Comparison of ENCODE assay signal across 8 cellular contexts in the genomic region with DNA sequence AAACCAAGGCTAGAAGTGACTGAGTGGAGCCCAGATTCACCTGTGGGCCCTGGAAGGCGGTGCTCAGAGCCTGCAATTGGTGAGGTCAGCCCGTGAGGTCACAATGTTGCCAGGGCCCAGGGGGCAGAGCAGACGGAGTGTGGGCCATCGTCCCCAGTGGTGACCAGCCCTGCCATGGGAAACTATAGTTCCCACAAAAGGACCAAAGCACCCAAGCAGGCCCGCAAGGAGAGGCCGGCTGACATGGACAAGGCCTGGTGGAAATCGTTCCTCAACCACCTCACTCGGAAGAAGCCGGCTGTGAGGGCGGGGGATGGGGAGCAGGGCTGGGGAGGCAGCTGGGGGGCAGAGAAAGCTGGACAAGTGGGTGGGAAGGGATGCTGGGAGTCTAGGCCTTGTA. TPM values are rescaled to one million over a fixed set of nuclear protein-coding genes. Genes with fewer than 3 reads are reported as not detected.
DNase-seq lines count a peak whose midpoint lies in the region; ATAC-seq and TF ChIP-seq lines count a peak whose summit lies in the region.

TSS of gene C20orf144 (plus strand) at position 156 of the 400 bp plus-strand sequence. CDS start at position 175, 19 bp downstream.

- H3K27ac ChIP-seq in DOHH2 (ENCODE audit: low read depth, low read length) (peak within 1 kb of the TSS; percentile 51), SK-N-MC (no peak within 1 kb of the TSS), fibroblast of lung (ENCODE audit: insufficient read depth, low read length) (peak within 1 kb of the TSS; percentile 89)

- peak within 1 kb of the TSS; percentile 85 for H3K4me3 Mint-ChIP-seq in progenitor cell of endocrine pancreas (ENCODE audit: low read depth)

- H3K27me3 Mint-ChIP-seq in progenitor cell of endocrine pancreas, result peaks cover 3% of the 10 kb centered on the region

- H3K79me2 ChIP-seq in DOHH2 (ENCODE audit: control insufficient read depth, low read length), result peaks cover 2% of the 10 kb centered on the region; the same call in 1 of the 2 replicates
- H3K79me2 ChIP-seq in fibroblast of lung (ENCODE audit: control insufficient read depth, insufficient read depth, low read length), result no peaks in the 10 kb centered on the region

- peak within 1 kb of the TSS; percentile 73 for H2AFZ ChIP-seq in fibroblast of lung (ENCODE audit: low read length)

- peak within 1 kb of the TSS; percentile 87 for H3K27ac Mint-ChIP-seq in progenitor cell of endocrine pancreas

- no peaks in the 10 kb centered on the region for H3K9me3 Mint-ChIP-seq in progenitor cell of endocrine pancreas (ENCODE audit: low read depth)

- H3K9me3 ChIP-seq in DOHH2 (ENCODE audit: control insufficient read depth, insufficient read depth, low read length) (no peaks in the 10 kb centered on the region), SK-N-MC (ENCODE audit: low read depth, low read length) (no peaks in the 10 kb centered on the region), fibroblast of lung (ENCODE audit: control insufficient read depth, insufficient read depth, low read depth, low read length) (no peaks in the 10 kb centered on the region)

- no peaks in the 10 kb centered on the region for H3K27me3 ChIP-seq in DOHH2 (ENCODE audit: control insufficient read depth, low read length)
- no peaks in the 10 kb centered on the region for H3K27me3 ChIP-seq in fibroblast of lung (ENCODE audit: control insufficient read depth, insufficient read depth, low read length)

- H4K20me1 ChIP-seq in DOHH2 (ENCODE audit: control insufficient read depth, insufficient read depth, low read depth, low read length) (no peaks in the 10 kb centered on the region), fibroblast of lung (ENCODE audit: control insufficient read depth, extremely low read depth, insufficient read depth, low read length) (no peaks in the 10 kb centered on the region)

- no peak for ATAC-seq in activated CD4-positive, CD25-positive, alpha-beta regulatory T cell treated with anti-CD3 and anti-CD28 coated beads, Interleukin-2, amount 50 U/mL, for 24 hours
- ATAC-seq in HG03520 (IDR thresholded peaks at IDR 0.05; ENCODE audit: unreplicated experiment), result no peak

- H3K9me2 ChIP-seq in DOHH2 (replicated peaks; ENCODE audit: control insufficient read depth, low read length), result no peaks in the 10 kb centered on the region

- H3K4me3 ChIP-seq in DOHH2 (ENCODE audit: low read length) (peak within 1 kb of the TSS; percentile 84), SK-N-MC (peak within 1 kb of the TSS; percentile 97), fibroblast of lung (replicated peaks in 1 of 4; ENCODE audit: control extremely low read depth in 1 of 4, insufficient read depth in 1 of 4, low read depth in 3 of 4, low read length in 4 of 4) (peak within 1 kb of the TSS; percentile 62 to 92 (median 76))

- peaks cover 11% of the 10 kb centered on the region for H3K4me1 Mint-ChIP-seq in progenitor cell of endocrine pancreas (ENCODE audit: low read depth)

- no peak for TF ChIP-seq CTCF in DOHH2 (IDR thresholded peaks at IDR 0.05; ENCODE audit: low read depth, low read length, poor library complexity, severe bottlenecking)
- no peak for TF ChIP-seq CTCF in fibroblast of lung (conservative IDR thresholded peaks at IDR 0.05 in 1 of 2, IDR thresholded peaks at IDR 0.05 in 1 of 2; ENCODE audit: low read depth in 1 of 2, low read length in 2 of 2)
- TF ChIP-seq CTCF in progenitor cell of endocrine pancreas (IDR thresholded peaks at IDR 0.05; ENCODE audit: unreplicated experiment), result no peak

- H3K4me1 ChIP-seq in DOHH2 (ENCODE audit: control insufficient read depth, low read length), result peaks cover 34% of the 10 kb centered on the region
- H3K4me1 ChIP-seq in fibroblast of lung (ENCODE audit: control insufficient read depth, extremely low read depth, insufficient read depth, low read length), result peaks cover 14% of the 10 kb centered on the region

- DNase-seq in SK-N-MC (ENCODE audit: low read depth, low spot score), result no peak
- DNase-seq in fibroblast of lung (ENCODE audit: low read depth in 2 of 2), result no peak
- no peak for DNase-seq in progenitor cell of endocrine pancreas (ENCODE audit: low spot score, unreplicated experiment)
- no peak for DNase-seq in SW480 (ENCODE audit: low spot score)
- DNase-seq in NCI-H2227 (lab: John Stamatoyannopoulos, UW; ENCODE audit: unreplicated experiment), result no peak

- H3K9ac ChIP-seq in SK-N-MC (ENCODE audit: insufficient read length) (peak within 1 kb of the TSS; percentile 79), fibroblast of lung (ENCODE audit: insufficient read depth, low read length) (peak within 1 kb of the TSS; percentile 81)

- peaks cover 5% of the 10 kb centered on the region for H3K36me3 Mint-ChIP-seq in progenitor cell of endocrine pancreas (ENCODE audit: insufficient read depth)

- H3K36me3 ChIP-seq in DOHH2 (ENCODE audit: control insufficient read depth, low read length) (no peaks in the 10 kb centered on the region; the same call in 1 of the 2 replicates), SK-N-MC (ENCODE audit: insufficient read depth, low read length) (no peaks in the 10 kb centered on the region), fibroblast of lung (ENCODE audit: control insufficient read depth, insufficient read depth, low read length) (peaks cover 2% of the 10 kb centered on the region)

- peak within 1 kb of the TSS; percentile 94 for H3K4me2 ChIP-seq in DOHH2 (ENCODE audit: low read length)
- H3K4me2 ChIP-seq in fibroblast of lung (ENCODE audit: extremely low read depth, insufficient read depth, low read length), result peak within 1 kb of the TSS; percentile 91

- H3F3A ChIP-seq in DOHH2 (ENCODE audit: control insufficient read depth, insufficient read depth), result peaks cover 8% of the 10 kb centered on the region

RNA-seq across cellular contexts. Expression of gene C20orf144, which starts in this region (rescaled TPM):
- total RNA-seq in fibroblast of lung, result under 0.01 and 0.17 TPM in 2 replicates
- 0.10 and 0.20 TPM in 2 replicates for polyA plus RNA-seq in fibroblast of lung
- polyA plus RNA-seq in fibroblast of lung (2012), result 0.16 and 0.28 TPM in 2 replicates
- 1.3 TPM in 1 of 2 replicates, not detected in the other for polyA minus RNA-seq in fibroblast of lung (ENCODE audit: low replicate concordance)
- total RNA-seq in progenitor cell of endocrine pancreas, result 0.27 TPM in 1 of 2 replicates, not detected in the other
